ENCODE assay signal across 1 cellular context in genomic region chr20:62301773-62302340, GRCh38.
TF ChIP-seq lines count a peak whose summit lies in the region.

No MANE protein-coding gene starts in this region.

TF ChIP-seq in HepG2, 621 proteins besides CTCF, POLR2A, EP300 and RAD21 (continued from another document and continues in another):
- TF ChIP-seq DZIP1 (CRISPR knock-in tag; IDR thresholded peaks at IDR 0.05), result no peak
- peak; percentile 70 for TF ChIP-seq ETV5 (CRISPR knock-in tag; IDR thresholded peaks at IDR 0.05; ENCODE audit: borderline replicate concordance)
- TF ChIP-seq, protein P1, sequence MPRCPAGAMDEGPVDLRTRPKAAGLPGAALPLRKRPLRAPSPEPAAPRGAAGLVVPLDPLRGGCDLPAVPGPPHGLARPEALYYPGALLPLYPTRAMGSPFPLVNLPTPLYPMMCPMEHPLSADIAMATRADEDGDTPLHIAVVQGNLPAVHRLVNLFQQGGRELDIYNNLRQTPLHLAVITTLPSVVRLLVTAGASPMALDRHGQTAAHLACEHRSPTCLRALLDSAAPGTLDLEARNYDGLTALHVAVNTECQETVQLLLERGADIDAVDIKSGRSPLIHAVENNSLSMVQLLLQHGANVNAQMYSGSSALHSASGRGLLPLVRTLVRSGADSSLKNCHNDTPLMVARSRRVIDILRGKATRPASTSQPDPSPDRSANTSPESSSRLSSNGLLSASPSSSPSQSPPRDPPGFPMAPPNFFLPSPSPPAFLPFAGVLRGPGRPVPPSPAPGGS (CRISPR knock-in tag; IDR thresholded peaks at IDR 0.05), result peak; percentile 80; the same call in 1 of the 2 replicates
- peak; percentile 75 for TF ChIP-seq MLX (CRISPR knock-in tag; IDR thresholded peaks at IDR 0.05)
- peak; percentile 98 for TF ChIP-seq KDM2A (CRISPR knock-in tag; IDR thresholded peaks at IDR 0.05; ENCODE audit: borderline replicate concordance, low read depth)
- TF ChIP-seq MED8 (CRISPR knock-in tag; IDR thresholded peaks at IDR 0.05; ENCODE audit: insufficient replicate concordance), result peak; percentile 58
- no peak for TF ChIP-seq ZNF567 (CRISPR knock-in tag; IDR thresholded peaks at IDR 0.05; ENCODE audit: borderline replicate concordance)
- peak; percentile 91 for TF ChIP-seq FOSL2 (CRISPR knock-in tag; IDR thresholded peaks at IDR 0.05)
- peak; percentile 24; the same call in 1 of the 2 replicates for TF ChIP-seq TCF7 (IDR thresholded peaks at IDR 0.05; ENCODE audit: low read depth)
- peak; percentile 70; the same call in 1 of the 2 replicates for TF ChIP-seq JUN (CRISPR knock-in tag; IDR thresholded peaks at IDR 0.05)
- TF ChIP-seq, protein P2, sequence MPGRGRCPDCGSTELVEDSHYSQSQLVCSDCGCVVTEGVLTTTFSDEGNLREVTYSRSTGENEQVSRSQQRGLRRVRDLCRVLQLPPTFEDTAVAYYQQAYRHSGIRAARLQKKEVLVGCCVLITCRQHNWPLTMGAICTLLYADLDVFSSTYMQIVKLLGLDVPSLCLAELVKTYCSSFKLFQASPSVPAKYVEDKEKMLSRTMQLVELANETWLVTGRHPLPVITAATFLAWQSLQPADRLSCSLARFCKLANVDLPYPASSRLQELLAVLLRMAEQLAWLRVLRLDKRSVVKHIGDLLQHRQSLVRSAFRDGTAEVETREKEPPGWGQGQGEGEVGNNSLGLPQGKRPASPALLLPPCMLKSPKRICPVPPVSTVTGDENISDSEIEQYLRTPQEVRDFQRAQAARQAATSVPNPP (CRISPR knock-in tag; IDR thresholded peaks at IDR 0.05), result no peak
- peak; percentile 86 for TF ChIP-seq YEATS2 (CRISPR knock-in tag; IDR thresholded peaks at IDR 0.05; ENCODE audit: borderline replicate concordance)
- TF ChIP-seq SMARCC2 (IDR thresholded peaks at IDR 0.05), result no peak
- peak; percentile 70; the same call in 1 of the 2 replicates for TF ChIP-seq GLI4 (CRISPR knock-in tag; IDR thresholded peaks at IDR 0.05; ENCODE audit: borderline replicate concordance)
- TF ChIP-seq MZF1 (CRISPR knock-in tag; IDR thresholded peaks at IDR 0.05; ENCODE audit: borderline replicate concordance), result no peak
- peak; percentile 60; the same call in 1 of the 2 replicates for TF ChIP-seq MXD4 (CRISPR knock-in tag; IDR thresholded peaks at IDR 0.05)
- TF ChIP-seq, protein P3, sequence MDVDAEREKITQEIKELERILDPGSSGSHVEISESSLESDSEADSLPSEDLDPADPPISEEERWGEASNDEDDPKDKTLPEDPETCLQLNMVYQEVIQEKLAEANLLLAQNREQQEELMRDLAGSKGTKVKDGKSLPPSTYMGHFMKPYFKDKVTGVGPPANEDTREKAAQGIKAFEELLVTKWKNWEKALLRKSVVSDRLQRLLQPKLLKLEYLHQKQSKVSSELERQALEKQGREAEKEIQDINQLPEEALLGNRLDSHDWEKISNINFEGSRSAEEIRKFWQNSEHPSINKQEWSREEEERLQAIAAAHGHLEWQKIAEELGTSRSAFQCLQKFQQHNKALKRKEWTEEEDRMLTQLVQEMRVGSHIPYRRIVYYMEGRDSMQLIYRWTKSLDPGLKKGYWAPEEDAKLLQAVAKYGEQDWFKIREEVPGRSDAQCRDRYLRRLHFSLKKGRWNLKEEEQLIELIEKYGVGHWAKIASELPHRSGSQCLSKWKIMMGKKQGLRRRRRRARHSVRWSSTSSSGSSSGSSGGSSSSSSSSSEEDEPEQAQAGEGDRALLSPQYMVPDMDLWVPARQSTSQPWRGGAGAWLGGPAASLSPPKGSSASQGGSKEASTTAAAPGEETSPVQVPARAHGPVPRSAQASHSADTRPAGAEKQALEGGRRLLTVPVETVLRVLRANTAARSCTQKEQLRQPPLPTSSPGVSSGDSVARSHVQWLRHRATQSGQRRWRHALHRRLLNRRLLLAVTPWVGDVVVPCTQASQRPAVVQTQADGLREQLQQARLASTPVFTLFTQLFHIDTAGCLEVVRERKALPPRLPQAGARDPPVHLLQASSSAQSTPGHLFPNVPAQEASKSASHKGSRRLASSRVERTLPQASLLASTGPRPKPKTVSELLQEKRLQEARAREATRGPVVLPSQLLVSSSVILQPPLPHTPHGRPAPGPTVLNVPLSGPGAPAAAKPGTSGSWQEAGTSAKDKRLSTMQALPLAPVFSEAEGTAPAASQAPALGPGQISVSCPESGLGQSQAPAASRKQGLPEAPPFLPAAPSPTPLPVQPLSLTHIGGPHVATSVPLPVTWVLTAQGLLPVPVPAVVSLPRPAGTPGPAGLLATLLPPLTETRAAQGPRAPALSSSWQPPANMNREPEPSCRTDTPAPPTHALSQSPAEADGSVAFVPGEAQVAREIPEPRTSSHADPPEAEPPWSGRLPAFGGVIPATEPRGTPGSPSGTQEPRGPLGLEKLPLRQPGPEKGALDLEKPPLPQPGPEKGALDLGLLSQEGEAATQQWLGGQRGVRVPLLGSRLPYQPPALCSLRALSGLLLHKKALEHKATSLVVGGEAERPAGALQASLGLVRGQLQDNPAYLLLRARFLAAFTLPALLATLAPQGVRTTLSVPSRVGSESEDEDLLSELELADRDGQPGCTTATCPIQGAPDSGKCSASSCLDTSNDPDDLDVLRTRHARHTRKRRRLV (CRISPR knock-in tag; IDR thresholded peaks at IDR 0.05), result no peak
- peak; percentile 55 for TF ChIP-seq MNT (IDR thresholded peaks at IDR 0.05)
- peak; percentile 98 for TF ChIP-seq RCOR2 (CRISPR knock-in tag; IDR thresholded peaks at IDR 0.05)
- TF ChIP-seq, protein P4, sequence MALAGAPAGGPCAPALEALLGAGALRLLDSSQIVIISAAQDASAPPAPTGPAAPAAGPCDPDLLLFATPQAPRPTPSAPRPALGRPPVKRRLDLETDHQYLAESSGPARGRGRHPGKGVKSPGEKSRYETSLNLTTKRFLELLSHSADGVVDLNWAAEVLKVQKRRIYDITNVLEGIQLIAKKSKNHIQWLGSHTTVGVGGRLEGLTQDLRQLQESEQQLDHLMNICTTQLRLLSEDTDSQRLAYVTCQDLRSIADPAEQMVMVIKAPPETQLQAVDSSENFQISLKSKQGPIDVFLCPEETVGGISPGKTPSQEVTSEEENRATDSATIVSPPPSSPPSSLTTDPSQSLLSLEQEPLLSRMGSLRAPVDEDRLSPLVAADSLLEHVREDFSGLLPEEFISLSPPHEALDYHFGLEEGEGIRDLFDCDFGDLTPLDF (CRISPR knock-in tag; IDR thresholded peaks at IDR 0.05), result peak; percentile 87
- peak; percentile 95 for TF ChIP-seq ZNF646 (CRISPR knock-in tag; IDR thresholded peaks at IDR 0.05)
- peak; percentile 88 for TF ChIP-seq ISL2 (CRISPR knock-in tag; IDR thresholded peaks at IDR 0.05)
- TF ChIP-seq ZNF17 (CRISPR knock-in tag; IDR thresholded peaks at IDR 0.05), result no peak
- TF ChIP-seq CCDC6 (CRISPR knock-in tag; IDR thresholded peaks at IDR 0.05), result peak; percentile 87
- no peak for TF ChIP-seq ZNF180 (CRISPR knock-in tag; IDR thresholded peaks at IDR 0.05; ENCODE audit: borderline replicate concordance, low read depth)
- peak; percentile 87 to 99; a peak in 3 of 4 replicates for TF ChIP-seq HMGXB4 (CRISPR knock-in tag; IDR thresholded peaks at IDR 0.05; ENCODE audit: borderline replicate concordance in 1 of 2, low read depth in 1 of 2)
- peak; percentile 66 for TF ChIP-seq ZBTB38 (CRISPR knock-in tag; IDR thresholded peaks at IDR 0.05)
